ENCODE assay signal across 20 cellular contexts in the genomic region with DNA sequence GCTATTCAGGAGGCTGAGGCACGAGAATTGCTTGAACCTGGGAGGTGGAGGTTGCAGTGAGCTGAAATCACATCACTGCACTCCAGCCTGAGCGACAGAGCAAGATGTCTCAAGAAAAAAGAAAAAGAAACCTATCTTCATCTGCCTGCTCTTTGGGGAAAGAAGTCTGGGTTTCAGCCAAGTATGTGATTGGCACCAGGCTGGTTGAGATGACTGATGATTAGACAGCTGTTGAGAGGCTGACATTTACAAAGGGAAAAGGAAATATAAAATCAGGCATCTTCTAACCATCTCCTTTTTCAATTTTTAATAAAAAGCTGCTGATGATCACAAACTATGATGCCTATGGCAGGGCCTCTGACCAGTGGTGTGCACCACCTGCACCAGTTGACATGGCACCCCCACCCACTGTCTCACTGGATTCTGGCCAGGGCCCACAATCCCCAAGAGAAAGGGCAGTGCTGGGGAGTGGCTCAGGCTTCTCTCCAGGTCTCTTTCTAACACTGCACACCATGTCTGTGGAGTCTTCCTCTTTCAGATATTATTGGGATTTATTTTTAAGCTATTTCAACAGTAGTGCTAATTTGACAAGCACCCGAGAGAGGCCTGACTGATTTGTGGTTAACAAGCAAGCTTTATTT. TPM values are rescaled to one million over a fixed set of nuclear protein-coding genes. Genes with fewer than 3 reads are reported as not detected.
DNase-seq lines count a peak whose midpoint lies in the region; ATAC-seq and TF ChIP-seq lines count a peak whose summit lies in the region.
"Had no signal": no experiment of that assay in that cellular context is flagged by ENCODE, and none has a peak within 500 bp of the region (broad histone marks: within the 10 kb centered on the region; RNA-seq: fewer than 3 reads in every experiment).

No MANE protein-coding gene starts in this region.

- peaks cover 94% of the 10 kb centered on the region for H3K36me3 Mint-ChIP-seq in activated T-cell treated with anti-CD3 and anti-CD28 coated beads, Interleukin-2, amount 50 U/mL, for 24 hours (ENCODE audit: low read depth)
- H3K36me3 Mint-ChIP-seq in effector memory CD8-positive, alpha-beta T cell (ENCODE audit: insufficient read depth): peaks cover 66% of the 10 kb centered on the region

- H3K27me3 Mint-ChIP-seq in activated T-cell treated with anti-CD3 and anti-CD28 coated beads, Interleukin-2, amount 50 U/mL, for 24 hours: no peaks in the 10 kb centered on the region
- H3K27me3 Mint-ChIP-seq in effector memory CD8-positive, alpha-beta T cell: no peaks in the 10 kb centered on the region
- H3K27me3 Mint-ChIP-seq: activated CD4-positive, alpha-beta memory T cell treated with anti-CD3 and anti-CD28 coated beads, Interleukin-2, amount 10 ng/mL, durations not matched to agents 7 days and 5 days; central memory CD8-positive, alpha-beta T cell; naive B cell had no signal

- no peaks in the 10 kb centered on the region for H3K9me3 Mint-ChIP-seq in activated T-cell treated with anti-CD3 and anti-CD28 coated beads, Interleukin-2, amount 50 U/mL, for 24 hours
- H3K9me3 Mint-ChIP-seq in effector memory CD8-positive, alpha-beta T cell: no peaks in the 10 kb centered on the region
- H3K9me3 Mint-ChIP-seq: activated CD4-positive, alpha-beta memory T cell treated with anti-CD3 and anti-CD28 coated beads, Interleukin-2, amount 10 ng/mL, durations not matched to agents 7 days and 5 days; CD14-positive monocyte; central memory CD8-positive, alpha-beta T cell; naive B cell had no signal

- H3K27ac Mint-ChIP-seq in activated T-cell treated with anti-CD3 and anti-CD28 coated beads, Interleukin-2, amount 50 U/mL, for 24 hours: peak overlapping the region; percentile 44
- H3K27ac Mint-ChIP-seq in effector memory CD8-positive, alpha-beta T cell: peak overlapping the region; percentile 28 to 75
- H3K27ac Mint-ChIP-seq: activated CD4-positive, alpha-beta memory T cell treated with anti-CD3 and anti-CD28 coated beads, Interleukin-2, amount 10 ng/mL, durations not matched to agents 7 days and 5 days had no signal

- ATAC-seq in effector memory CD8-positive, alpha-beta T cell (replicated peaks): no peak
- ATAC-seq in HG03045 (IDR thresholded peaks at IDR 0.05; ENCODE audit: unreplicated experiment): no peak
- ATAC-seq: activated CD4-positive, CD25-positive, alpha-beta regulatory T cell treated with anti-CD3 and anti-CD28 coated beads, Interleukin-2, amount 50 U/mL, for 24 hours; HCT116; left lobe of liver had no signal

- POLR2A ChIA-PET in GM10248 (lab: Yijun Ruan, JAX): no interaction called here

- no peak for TF ChIP-seq CTCF in GM10248 (IDR thresholded peaks at IDR 0.05; ENCODE audit: control extremely low read depth, extremely low read depth, low read depth, missing control alignments)

- H3K4me3 Mint-ChIP-seq in activated T-cell treated with anti-CD3 and anti-CD28 coated beads, Interleukin-2, amount 50 U/mL, for 24 hours: no peak overlapping the region
- no peak overlapping the region for H3K4me3 Mint-ChIP-seq in effector memory CD8-positive, alpha-beta T cell
- H3K4me3 Mint-ChIP-seq: activated CD4-positive, alpha-beta memory T cell treated with anti-CD3 and anti-CD28 coated beads, Interleukin-2, amount 10 ng/mL, durations not matched to agents 7 days and 5 days; CD14-positive monocyte; central memory CD8-positive, alpha-beta T cell had no signal

- peaks cover 12% of the 10 kb centered on the region for H3K4me1 Mint-ChIP-seq in activated T-cell treated with anti-CD3 and anti-CD28 coated beads, Interleukin-2, amount 50 U/mL, for 24 hours (ENCODE audit: low read depth)
- H3K4me1 Mint-ChIP-seq in effector memory CD8-positive, alpha-beta T cell (ENCODE audit: low read depth in 2 of 2): no peaks in the 10 kb centered on the region
- H3K4me1 Mint-ChIP-seq: CD14-positive monocyte; central memory CD8-positive, alpha-beta T cell had no signal

- DNase-seq in activated T-cell treated with anti-CD3 and anti-CD28 coated beads, Interleukin-2, amount 50 U/mL, for 24 hours: no peak
- DNase-seq in activated T-cell treated with anti-CD3 and anti-CD28 coated beads, Interleukin-2, amount 50 U/mL, for 1 hour: no peak
- DNase-seq in NAMALWA (ENCODE audit: low spot score) (peak; percentile 48), GM10248 (ENCODE audit: extremely low spot score) (no peak), SK-N-DZ (ENCODE audit: low spot score) (no peak)
- DNase-seq in effector memory CD8-positive, alpha-beta T cell: no peak
- peak; percentile 13 for DNase-seq in stimulated activated CD8-positive, alpha-beta memory T cell treated with anti-CD3 and anti-CD28 coated beads, Interleukin-4, amount 100 ng/mL, for 48 hours
- DNase-seq: activated CD4-positive, alpha-beta memory T cell treated with anti-CD3 and anti-CD28 coated beads, Interleukin-2, amount 10 ng/mL, durations not matched to agents 7 days and 5 days; activated gamma-delta T cell treated with Interleukin-2 at 50 U/mL for 16 hours; dorsolateral prefrontal cortex; naive B cell; NCI-H146; NCI-H510A treated with DMSO at 0.1 percent for 48 hours; small intestine had no signal

- CTCF ChIA-PET in GM10248 (lab: Yijun Ruan, JAX): interaction anchor here (0.9 to 3.7 kb wide), 5 partner anchors 8 to 32 kb away, joined by 4 to 23 read pairs (median 5); no protein-coding TSS in a partner anchor

RNA-seq across cellular contexts. Expression of gene C5orf15, which starts 17.2 kb away (rescaled TPM):
- polyA plus RNA-seq in SK-N-DZ (2014; cell fraction: cytosol; rRNA removed): 71.5 and 78.8 TPM in 2 replicates
- polyA plus RNA-seq in SK-N-DZ (2014; cell fraction: nucleus; rRNA removed): 29.8 and 42.3 TPM in 2 replicates

RNA-seq across cellular contexts. Expression of gene VDAC1, which starts 19.1 kb away (rescaled TPM):
- 259 and 280 TPM in 2 replicates for polyA plus RNA-seq in SK-N-DZ (2014; cell fraction: cytosol; rRNA removed)
- polyA plus RNA-seq in SK-N-DZ (2014; cell fraction: nucleus; rRNA removed): 115 and 147 TPM in 2 replicates

Comparison
In these comparisons a context has a peak if more than half of its experiments do, and no peak if none do; other contexts are left out.
1. DNase-seq: peak in NAMALWA (single experiment) and stimulated activated CD8-positive, alpha-beta memory T cell treated with anti-CD3 and anti-CD28 coated beads, Interleukin-4, amount 100 ng/mL, for 48 hours (single experiment); none in activated T-cell treated with anti-CD3 and anti-CD28 coated beads, Interleukin-2, amount 50 U/mL, for 24 hours (single experiment), activated T-cell treated with anti-CD3 and anti-CD28 coated beads, Interleukin-2, amount 50 U/mL, for 1 hour (single experiment), effector memory CD8-positive, alpha-beta T cell (0 of 3), GM10248 (single experiment) and SK-N-DZ (single experiment).